Comparison of ENCODE assay signal across 8 cellular contexts in genomic region chr17:36849871-36850348, GRCh38.
DNase-seq lines count a peak whose midpoint lies in the region; ATAC-seq and TF ChIP-seq lines count a peak whose summit lies in the region.

No MANE protein-coding gene starts in this region.

- 45 to 58% methylated on average over 9 of the region's 9 CpGs for WGBS in upper lobe of left lung, 2 donors

- no peak for TF ChIP-seq CTCF in natural killer cell (IDR thresholded peaks at IDR 0.05)
- peak; percentile 9; the same call in 1 of the 2 replicates for TF ChIP-seq CTCF in WI38 (IDR thresholded peaks at IDR 0.05; ENCODE audit: low read depth, low read length)
- TF ChIP-seq CTCF in foreskin fibroblast (IDR thresholded peaks at IDR 0.05; ENCODE audit: low read depth, low read length) = peak; percentile 12
- TF ChIP-seq CTCF in upper lobe of left lung (IDR thresholded peaks at IDR 0.05) = no peak

- no peaks in the 10 kb centered on the region for H3K9me3 Mint-ChIP-seq in natural killer cell treated with Interleukin-12 subunit alpha and Interleukin-12 subunit beta and Interleukin-15 and Interleukin-18, amount 100 ng/mL, for 72 hours
- no peaks in the 10 kb centered on the region for H3K9me3 Mint-ChIP-seq in natural killer cell

- DNase-seq in natural killer cell treated with Interleukin-12 subunit alpha and Interleukin-12 subunit beta and Interleukin-15 and Interleukin-18, amount 100 ng/mL, for 72 hours (ENCODE audit: low spot score) = no peak
- DNase-seq in natural killer cell (no peak), foreskin fibroblast (peak; percentile 61 to 65), ureter (ENCODE audit: low spot score) (peak; percentile 46), upper lobe of left lung (no peak), NK-92 (lab: John Stamatoyannopoulos, UW; ENCODE audit: unreplicated experiment) (no peak)

- no peaks in the 10 kb centered on the region for H3K36me3 Mint-ChIP-seq in natural killer cell treated with Interleukin-12 subunit alpha and Interleukin-12 subunit beta and Interleukin-15 and Interleukin-18, amount 100 ng/mL, for 72 hours
- H3K36me3 Mint-ChIP-seq in natural killer cell = no peaks in the 10 kb centered on the region

- H3K9me3 ChIP-seq in upper lobe of left lung = no peaks in the 10 kb centered on the region

- peaks cover 0 to 4% of the 10 kb centered on the region in 2 donors for H3K4me1 Mint-ChIP-seq in natural killer cell treated with Interleukin-12 subunit alpha and Interleukin-12 subunit beta and Interleukin-15 and Interleukin-18, amount 100 ng/mL, for 72 hours (ENCODE audit: low read depth in 2 of 2)
- H3K4me1 Mint-ChIP-seq in natural killer cell = no peaks in the 10 kb centered on the region

- H3K4me3 ChIP-seq in WI38 (ENCODE audit: low read depth, low read length) = no peak overlapping the region
- H3K4me3 ChIP-seq in foreskin fibroblast (ENCODE audit: low read depth in 1 of 2, low read length in 2 of 2) = no peak overlapping the region
- no peak overlapping the region for H3K4me3 ChIP-seq in upper lobe of left lung

- peak; percentile 52 to 68 for ATAC-seq in natural killer cell treated with Interleukin-12 subunit alpha and Interleukin-12 subunit beta and Interleukin-15 and Interleukin-18, amount 100 ng/mL, for 72 hours
- ATAC-seq in natural killer cell = no peak
- no peak for ATAC-seq in upper lobe of left lung (ENCODE audit: low FRiP score in 2 of 2)
- no peak for ATAC-seq in GM18858 (IDR thresholded peaks at IDR 0.05; ENCODE audit: unreplicated experiment)

- intact Hi-C loops in natural killer cell (cut with micrococcal nuclease) = no loop called here

- no peaks in the 10 kb centered on the region for H3K36me3 ChIP-seq in upper lobe of left lung

- no peaks in the 10 kb centered on the region for H3K27me3 ChIP-seq in upper lobe of left lung

- no peak overlapping the region for H3K27ac ChIP-seq in upper lobe of left lung

- no peak for TF ChIP-seq EP300 in upper lobe of left lung (IDR thresholded peaks at IDR 0.05)

- H3K4me3 Mint-ChIP-seq in natural killer cell treated with Interleukin-12 subunit alpha and Interleukin-12 subunit beta and Interleukin-15 and Interleukin-18, amount 100 ng/mL, for 72 hours = peak overlapping the region; percentile 58
- H3K4me3 Mint-ChIP-seq in natural killer cell = no peak overlapping the region

- H3K27me3 Mint-ChIP-seq in natural killer cell treated with Interleukin-12 subunit alpha and Interleukin-12 subunit beta and Interleukin-15 and Interleukin-18, amount 100 ng/mL, for 72 hours = peaks cover 17 to 24% of the 10 kb centered on the region in 2 donors
- peaks cover 18 to 22% of the 10 kb centered on the region in 2 donors for H3K27me3 Mint-ChIP-seq in natural killer cell (ENCODE audit: low read depth in 2 of 2)

- no peak for TF ChIP-seq POLR2A in upper lobe of left lung (IDR thresholded peaks at IDR 0.05)

- H3K27ac Mint-ChIP-seq in natural killer cell treated with Interleukin-12 subunit alpha and Interleukin-12 subunit beta and Interleukin-15 and Interleukin-18, amount 100 ng/mL, for 72 hours = no peak overlapping the region
- H3K27ac Mint-ChIP-seq in natural killer cell = no peak overlapping the region

- H3K4me1 ChIP-seq in upper lobe of left lung = no peaks in the 10 kb centered on the region

Comparison
In these comparisons a context has a peak if more than half of its experiments do, and no peak if none do; other contexts are left out.
1. ATAC-seq: peak in natural killer cell treated with Interleukin-12 subunit alpha and Interleukin-12 subunit beta and Interleukin-15 and Interleukin-18, amount 100 ng/mL, for 72 hours (2 of 2); none in natural killer cell (0 of 3), upper lobe of left lung (0 of 2) and GM18858 (single experiment).
2. DNase-seq: peak in foreskin fibroblast (2 of 2) and ureter (single experiment); none in natural killer cell treated with Interleukin-12 subunit alpha and Interleukin-12 subunit beta and Interleukin-15 and Interleukin-18, amount 100 ng/mL, for 72 hours (single experiment), natural killer cell (single experiment), upper lobe of left lung (0 of 2) and NK-92 (single experiment).
3. CTCF ChIP-seq: peak in WI38 (single experiment) and foreskin fibroblast (single experiment); none in natural killer cell (single experiment) and upper lobe of left lung (0 of 6).